Comparison of ENCODE assay signal across 24 cellular contexts in genomic region chrX:22690116-22690515, GRCh38.
DNase-seq lines count a peak whose midpoint lies in the region; ATAC-seq lines count a peak whose summit lies in the region.
"Had no signal": no experiment of that assay in that cellular context is flagged by ENCODE, and none has a peak within 500 bp of the region (broad histone marks: within the 10 kb centered on the region; RNA-seq: fewer than 3 reads in every experiment).

No MANE protein-coding gene starts in this region.

- H3K4me3 ChIP-seq in HUES48 (ENCODE audit: low read depth, low read length), result no peak overlapping the region
- H3K4me3 ChIP-seq: skin epidermis, stomach, upper lobe of right lung had no signal

- H3K9ac ChIP-seq in HUES48 (ENCODE audit: low read depth, low read length), result peak overlapping the region; percentile 59; the same call in 1 of the 2 replicates

- H3K36me3 ChIP-seq in HUES48 (ENCODE audit: control insufficient read depth, insufficient read depth, low read length), result no peaks in the 10 kb centered on the region
- H3K36me3 ChIP-seq: stomach, upper lobe of right lung had no signal

- H3K27me3 ChIP-seq in HUES48 (ENCODE audit: control insufficient read depth, insufficient read depth, low read length), result no peaks in the 10 kb centered on the region
- H3K27me3 ChIP-seq: stomach, upper lobe of right lung had no signal

- H3K4me1 ChIP-seq in HUES48 (ENCODE audit: control insufficient read depth, insufficient read depth, low read length), result peaks cover 23% of the 10 kb centered on the region
- H3K4me1 ChIP-seq: stomach, upper lobe of right lung had no signal

- DNase-seq in EL (peak; percentile 24), cerebellum (ENCODE audit: low spot score) (peak; percentile 17), iPS-NIHi7 (ENCODE audit: extremely low spot score) (peak; percentile 21), NCI-H82 treated with DMSO at 0.1 percent for 48 hours (lab: John Stamatoyannopoulos, UW; ENCODE audit: unreplicated experiment) (no peak), NCI-H69 (lab: John Stamatoyannopoulos, UW) (no peak)
- DNase-seq: activated CD4-positive, alpha-beta T cell treated with anti-CD3 and anti-CD28 coated beads, Interleukin-2, amount 10 ng/mL, durations not matched to agents 24 days and 14 days; activated CD8-positive, alpha-beta memory T cell treated with anti-CD3 and anti-CD28 coated beads, Interleukin-2, amount 50 U/mL, for 4 hours; COR-L47; effector CD4-positive, alpha-beta T cell; GOT3; kidney; MM.1S; naive thymus-derived CD4-positive, alpha-beta T cell; NCI-H2029 treated with DMSO at 0.1 percent for 48 hours; NCI-H446 treated with DMSO at 0.1 percent for 48 hours; stimulated activated CD4-positive, alpha-beta T cell treated with anti-CD3 and anti-CD28 coated beads, Interleukin-4, amount 100 ng/mL, for 1 hour; stomach; SW 1271; upper lobe of right lung had no signal

- H3K9me3 ChIP-seq in HUES48 (ENCODE audit: control insufficient read depth, insufficient read depth, low read length), result no peaks in the 10 kb centered on the region
- H3K9me3 ChIP-seq: stomach, upper lobe of right lung had no signal

- ATAC-seq in GM18498 (IDR thresholded peaks at IDR 0.05; ENCODE audit: unreplicated experiment), result no peak
- no peak for ATAC-seq in GM21360 (IDR thresholded peaks at IDR 0.05; ENCODE audit: unreplicated experiment)
- ATAC-seq: esophagus mucosa; naive thymus-derived CD4-positive, alpha-beta T cell; upper lobe of right lung had no signal

- H3K27ac ChIP-seq in HUES48 (ENCODE audit: low read depth, low read length), result peak overlapping the region; percentile 59
- H3K27ac ChIP-seq: skin epidermis, stomach, upper lobe of right lung had no signal

Comparison
In these comparisons a context has a peak if more than half of its experiments do, and no peak if none do; other contexts are left out.
1. DNase-seq: peak in EL (single experiment), cerebellum (single experiment) and iPS-NIHi7 (single experiment); none in NCI-H82 treated with DMSO at 0.1 percent for 48 hours (single experiment) and NCI-H69 (single experiment).